13 cellular contexts compared by ENCODE assay signal in the genomic region with DNA sequence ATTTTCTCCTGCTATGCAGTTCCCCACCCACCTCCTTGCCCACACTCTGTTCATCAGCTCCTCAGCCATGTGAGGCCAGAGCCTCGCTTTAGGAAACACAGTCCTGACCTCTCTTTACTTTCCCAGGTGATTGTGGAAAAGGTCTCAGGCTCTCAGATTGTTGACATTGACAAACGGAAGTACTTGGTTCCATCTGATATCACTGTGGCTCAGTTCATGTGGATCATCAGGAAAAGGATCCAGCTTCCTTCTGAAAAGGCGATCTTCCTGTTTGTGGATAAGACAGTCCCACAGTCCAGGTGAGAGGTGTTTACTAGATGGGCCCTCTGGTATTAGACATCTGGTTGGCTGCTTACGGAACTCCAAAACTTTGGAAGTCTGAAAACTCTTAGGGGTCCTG. TPM values are rescaled to one million over a fixed set of nuclear protein-coding genes. Genes with fewer than 3 reads are reported as not detected.
DNase-seq lines count a peak whose midpoint lies in the region; ATAC-seq and TF ChIP-seq lines count a peak whose summit lies in the region.
"Had no signal": no experiment of that assay in that cellular context is flagged by ENCODE, and none has a peak within 500 bp of the region (broad histone marks: within the 10 kb centered on the region; RNA-seq: fewer than 3 reads in every experiment).

No MANE protein-coding gene starts in this region.

- no peak overlapping the region for H3K27ac Mint-ChIP-seq in activated CD8-positive, alpha-beta memory T cell treated with anti-CD3 and anti-CD28 coated beads, Interleukin-2, amount 10 ng/mL, durations not matched to agents 7 days and 5 days
- no peak overlapping the region for H3K27ac Mint-ChIP-seq in progenitor cell of endocrine pancreas

- H3K36me3 ChIP-seq in Loucy (ENCODE audit: insufficient read depth, low read length), result peaks cover 16% of the 10 kb centered on the region; the same call in 1 of the 2 replicates

- H3K4me3 ChIP-seq in Loucy (ENCODE audit: low read length, poor library complexity, severe bottlenecking), result peak overlapping the region; percentile 79

- H3K9ac ChIP-seq in Loucy (ENCODE audit: low read depth, low read length, poor library complexity, severe bottlenecking), result peak overlapping the region; percentile 87

- ATAC-seq in activated CD8-positive, alpha-beta memory T cell treated with anti-CD3 and anti-CD28 coated beads, Interleukin-2, amount 10 ng/mL, durations not matched to agents 7 days and 5 days, result no peak
- ATAC-seq in GM21423 (IDR thresholded peaks at IDR 0.05; ENCODE audit: unreplicated experiment), result no peak

- no peak overlapping the region for H2AFZ ChIP-seq in Loucy (ENCODE audit: low read length)

- TF ChIP-seq CTCF in Loucy (conservative IDR thresholded peaks at IDR 0.05; ENCODE audit: low read length) (no peak), progenitor cell of endocrine pancreas (IDR thresholded peaks at IDR 0.05; ENCODE audit: unreplicated experiment) (no peak)

- H3K4me2 ChIP-seq in Loucy (ENCODE audit: low read depth, low read length, poor library complexity, severe bottlenecking), result peak overlapping the region; percentile 91

- H3F3A ChIP-seq in Loucy (ENCODE audit: low read depth), result no peaks in the 10 kb centered on the region

- peaks cover 5% of the 10 kb centered on the region for H3K27me3 ChIP-seq in Loucy (ENCODE audit: insufficient read depth, low read length, poor library complexity, severe bottlenecking)

- no peak for DNase-seq in activated CD8-positive, alpha-beta memory T cell treated with anti-CD3 and anti-CD28 coated beads, Interleukin-2, amount 10 ng/mL, durations not matched to agents 7 days and 5 days
- no peak for DNase-seq in activated CD8-positive, alpha-beta memory T cell treated with anti-CD3 and anti-CD28 coated beads for 24 hours
- peak; percentile 44 to 60 for DNase-seq in dermis microvascular lymphatic vessel endothelial cell (ENCODE audit: low read depth in 2 of 2)
- no peak for DNase-seq in progenitor cell of endocrine pancreas (ENCODE audit: low spot score, unreplicated experiment)
- DNase-seq in DMS153 (lab: John Stamatoyannopoulos, UW), result no peak
- no peak for DNase-seq in NCI-H226
- DNase-seq: activated effector memory CD4-positive, alpha-beta T cell treated with anti-CD3 and anti-CD28 coated beads, Interleukin-2, amount 50 U/mL, for 16 hours; GDM1; NCI-H1436; NCI-H748 treated with DMSO at 0.1 percent for 48 hours; stimulated activated CD4-positive, alpha-beta T cell treated with anti-CD3 and anti-CD28 coated beads, Interleukin-15, amount 100 ng/mL, for 24 hours had no signal

- peaks cover 22% of the 10 kb centered on the region for H3K36me3 Mint-ChIP-seq in activated CD8-positive, alpha-beta memory T cell treated with anti-CD3 and anti-CD28 coated beads, Interleukin-2, amount 10 ng/mL, durations not matched to agents 7 days and 5 days
- H3K36me3 Mint-ChIP-seq in progenitor cell of endocrine pancreas (ENCODE audit: insufficient read depth), result peaks cover 5% of the 10 kb centered on the region

- H3K4me3 Mint-ChIP-seq in activated CD8-positive, alpha-beta memory T cell treated with anti-CD3 and anti-CD28 coated beads, Interleukin-2, amount 10 ng/mL, durations not matched to agents 7 days and 5 days, result peak overlapping the region; percentile 89
- H3K4me3 Mint-ChIP-seq in progenitor cell of endocrine pancreas (ENCODE audit: low read depth), result peak overlapping the region; percentile 100

- peaks cover 27% of the 10 kb centered on the region for H4K20me1 ChIP-seq in Loucy (ENCODE audit: insufficient read depth, low read length, poor library complexity, severe bottlenecking)

- H3K9me3 Mint-ChIP-seq in activated CD8-positive, alpha-beta memory T cell treated with anti-CD3 and anti-CD28 coated beads, Interleukin-2, amount 10 ng/mL, durations not matched to agents 7 days and 5 days (ENCODE audit: low read depth), result no peaks in the 10 kb centered on the region
- H3K9me3 Mint-ChIP-seq in progenitor cell of endocrine pancreas (ENCODE audit: low read depth), result no peaks in the 10 kb centered on the region

- no peaks in the 10 kb centered on the region for H3K9me3 ChIP-seq in Loucy (ENCODE audit: insufficient read depth, low read depth, low read length)

- H3K4me1 Mint-ChIP-seq in activated CD8-positive, alpha-beta memory T cell treated with anti-CD3 and anti-CD28 coated beads, Interleukin-2, amount 10 ng/mL, durations not matched to agents 7 days and 5 days, result peaks cover 38% of the 10 kb centered on the region
- H3K4me1 Mint-ChIP-seq in progenitor cell of endocrine pancreas (ENCODE audit: low read depth), result peaks cover 14% of the 10 kb centered on the region

- peaks cover 42% of the 10 kb centered on the region for H3K4me1 ChIP-seq in Loucy (ENCODE audit: insufficient read depth, low read length, poor library complexity, severe bottlenecking)

- CTCF ChIA-PET in activated CD8-positive, alpha-beta memory T cell treated with anti-CD3 and anti-CD28 coated beads, Interleukin-2, amount 10 ng/mL, durations not matched to agents 7 days and 5 days (lab: Charles Lee), result interaction anchor here (0.9 to 1.7 kb wide), 3 partner anchors 48 to 55 kb away, joined by 3 to 6 read pairs (median 5); partner anchors contain the start of gene ADAT1

- H3K27me3 Mint-ChIP-seq in activated CD8-positive, alpha-beta memory T cell treated with anti-CD3 and anti-CD28 coated beads, Interleukin-2, amount 10 ng/mL, durations not matched to agents 7 days and 5 days, result peaks cover 9% of the 10 kb centered on the region
- H3K27me3 Mint-ChIP-seq in progenitor cell of endocrine pancreas, result peaks cover 8% of the 10 kb centered on the region

- no peaks in the 10 kb centered on the region for H3K9me2 ChIP-seq in Loucy (replicated peaks; ENCODE audit: low read depth, low read length)

- peaks cover 38% of the 10 kb centered on the region for H3K79me2 ChIP-seq in Loucy (ENCODE audit: insufficient read depth, low read length)

RNA-seq across cellular contexts. Expression of gene GABARAPL2, which starts 1.7 kb away (rescaled TPM):
- 10 to 100 TPM; 59.9 to 70.8 TPM for total RNA-seq in activated CD8-positive, alpha-beta memory T cell treated with anti-CD3 and anti-CD28 coated beads, Interleukin-2, amount 10 ng/mL, durations not matched to agents 7 days and 5 days
- 47.5 and 79.4 TPM in 2 replicates for total RNA-seq in dermis microvascular lymphatic vessel endothelial cell
- total RNA-seq in progenitor cell of endocrine pancreas, result 75.0 and 79.0 TPM in 2 replicates

RNA-seq across cellular contexts. Expression of gene TMEM231, which starts 11.9 kb away (rescaled TPM):
- 1 to 10 TPM; 2.9 to 3.2 TPM for total RNA-seq in activated CD8-positive, alpha-beta memory T cell treated with anti-CD3 and anti-CD28 coated beads, Interleukin-2, amount 10 ng/mL, durations not matched to agents 7 days and 5 days
- 6.9 and 10.7 TPM in 2 replicates for total RNA-seq in dermis microvascular lymphatic vessel endothelial cell
- total RNA-seq in progenitor cell of endocrine pancreas, result 10.8 and 13.1 TPM in 2 replicates

RNA-seq across cellular contexts. Expression of gene CHST5, which starts 32.0 kb away (rescaled TPM):
- under 1 TPM in 1 of 2 experiments, not detected in 1; 0.14 TPM for total RNA-seq in activated CD8-positive, alpha-beta memory T cell treated with anti-CD3 and anti-CD28 coated beads, Interleukin-2, amount 10 ng/mL, durations not matched to agents 7 days and 5 days
- total RNA-seq in dermis microvascular lymphatic vessel endothelial cell (0.13 TPM in 1 of 2 replicates, not detected in the other), progenitor cell of endocrine pancreas (0.24 and 0.93 TPM in 2 replicates)

RNA-seq across cellular contexts. Expression of gene ADAT1, which starts 55.2 kb away (rescaled TPM):
- total RNA-seq in activated CD8-positive, alpha-beta memory T cell treated with anti-CD3 and anti-CD28 coated beads, Interleukin-2, amount 10 ng/mL, durations not matched to agents 7 days and 5 days, result 10 to 100 TPM; 48.3 to 57.2 TPM
- total RNA-seq in dermis microvascular lymphatic vessel endothelial cell (47.4 and 65.4 TPM in 2 replicates), progenitor cell of endocrine pancreas (61.2 and 65.8 TPM in 2 replicates)

Comparison
In these comparisons a context has a peak if more than half of its experiments do, and no peak if none do; other contexts are left out.
1. DNase-seq: peak in dermis microvascular lymphatic vessel endothelial cell (2 of 2); none in activated CD8-positive, alpha-beta memory T cell treated with anti-CD3 and anti-CD28 coated beads, Interleukin-2, amount 10 ng/mL, durations not matched to agents 7 days and 5 days (single experiment), activated CD8-positive, alpha-beta memory T cell treated with anti-CD3 and anti-CD28 coated beads for 24 hours (single experiment), progenitor cell of endocrine pancreas (single experiment), DMS153 (single experiment) and NCI-H226 (single experiment).